Comparison of ENCODE assay signal across 11 cellular contexts in genomic region chr2:47078541-47079482, GRCh38.
DNase-seq lines count a peak whose midpoint lies in the region; ATAC-seq and TF ChIP-seq lines count a peak whose summit lies in the region.
"Had no signal": no experiment of that assay in that cellular context is flagged by ENCODE, and none has a peak within 500 bp of the region (broad histone marks: within the 10 kb centered on the region; RNA-seq: fewer than 3 reads in every experiment).

No MANE protein-coding gene starts in this region.

- intact Hi-C loops in Right ventricle myocardium inferior (cut with DNase I), result no loop called here

- peak overlapping the region in 2 of 3 donors; percentile 4 to 94 for H3K27ac Mint-ChIP-seq in IgD-negative memory B cell
- H3K27ac Mint-ChIP-seq in neural crest cell (ENCODE audit: unreplicated experiment), result peak overlapping the region; percentile 94

- H3K4me1 Mint-ChIP-seq in IgD-negative memory B cell, result peaks cover 9 to 12% (median 10%) of the 10 kb centered on the region in 3 donors
- peaks cover 37% of the 10 kb centered on the region for H3K4me1 Mint-ChIP-seq in neural crest cell

- ATAC-seq in Right ventricle myocardium inferior, result no peak

- H3K4me3 Mint-ChIP-seq in IgD-negative memory B cell, result no peak overlapping the region
- H3K4me3 Mint-ChIP-seq in neural crest cell, result no peak overlapping the region
- H3K4me3 Mint-ChIP-seq: activated T-cell treated with anti-CD3 and anti-CD28 coated beads, Interleukin-2, amount 50 U/mL, for 4 hours; CD4-positive, CD25-positive, alpha-beta regulatory T cell had no signal

- peaks cover 4% of the 10 kb centered on the region for H3K36me3 Mint-ChIP-seq in IgD-negative memory B cell
- no peaks in the 10 kb centered on the region for H3K36me3 Mint-ChIP-seq in neural crest cell (ENCODE audit: low read depth)

- H3K27me3 Mint-ChIP-seq in IgD-negative memory B cell, result no peaks in the 10 kb centered on the region
- no peaks in the 10 kb centered on the region for H3K27me3 Mint-ChIP-seq in neural crest cell (ENCODE audit: low read depth)
- H3K27me3 Mint-ChIP-seq: CD4-positive, CD25-positive, alpha-beta regulatory T cell had no signal

- no peaks in the 10 kb centered on the region for H3K9me3 Mint-ChIP-seq in IgD-negative memory B cell
- H3K9me3 Mint-ChIP-seq in neural crest cell, result no peaks in the 10 kb centered on the region
- H3K9me3 Mint-ChIP-seq: activated T-cell treated with anti-CD3 and anti-CD28 coated beads, Interleukin-2, amount 50 U/mL, for 4 hours; CD4-positive, CD25-positive, alpha-beta regulatory T cell had no signal

- DNase-seq in CD1c-positive myeloid dendritic cell (ENCODE audit: extremely low spot score), result peak; percentile 66
- no peak for DNase-seq in caudate nucleus (lab: John Stamatoyannopoulos, UW)
- DNase-seq in neural crest cell (ENCODE audit: low read depth, low spot score), result no peak
- DNase-seq in Kasumi-1 (lab: John Stamatoyannopoulos, UW), result no peak
- no peak for DNase-seq in GM19240 (ENCODE audit: insufficient read length, low spot score)
- DNase-seq in Right ventricle myocardium inferior (ENCODE audit: missing footprints), result no peak
- no peak for DNase-seq in dedifferentiated amniotic fluid mesenchymal stem cell (ENCODE audit: extremely low spot score)
- DNase-seq: activated T-cell treated with anti-CD3 and anti-CD28 coated beads, Interleukin-2, amount 50 U/mL, for 4 hours; CD4-positive, CD25-positive, alpha-beta regulatory T cell; NCI-H1436 had no signal

- H3K27ac ChIP-seq in caudate nucleus (ENCODE audit: low read depth, low read length), result peak overlapping the region; percentile 30

- TF ChIP-seq CTCF in neural crest cell (conservative IDR thresholded peaks at IDR 0.05), result no peak
